ENCODE assay signal across 8 cellular contexts in the genomic region with DNA sequence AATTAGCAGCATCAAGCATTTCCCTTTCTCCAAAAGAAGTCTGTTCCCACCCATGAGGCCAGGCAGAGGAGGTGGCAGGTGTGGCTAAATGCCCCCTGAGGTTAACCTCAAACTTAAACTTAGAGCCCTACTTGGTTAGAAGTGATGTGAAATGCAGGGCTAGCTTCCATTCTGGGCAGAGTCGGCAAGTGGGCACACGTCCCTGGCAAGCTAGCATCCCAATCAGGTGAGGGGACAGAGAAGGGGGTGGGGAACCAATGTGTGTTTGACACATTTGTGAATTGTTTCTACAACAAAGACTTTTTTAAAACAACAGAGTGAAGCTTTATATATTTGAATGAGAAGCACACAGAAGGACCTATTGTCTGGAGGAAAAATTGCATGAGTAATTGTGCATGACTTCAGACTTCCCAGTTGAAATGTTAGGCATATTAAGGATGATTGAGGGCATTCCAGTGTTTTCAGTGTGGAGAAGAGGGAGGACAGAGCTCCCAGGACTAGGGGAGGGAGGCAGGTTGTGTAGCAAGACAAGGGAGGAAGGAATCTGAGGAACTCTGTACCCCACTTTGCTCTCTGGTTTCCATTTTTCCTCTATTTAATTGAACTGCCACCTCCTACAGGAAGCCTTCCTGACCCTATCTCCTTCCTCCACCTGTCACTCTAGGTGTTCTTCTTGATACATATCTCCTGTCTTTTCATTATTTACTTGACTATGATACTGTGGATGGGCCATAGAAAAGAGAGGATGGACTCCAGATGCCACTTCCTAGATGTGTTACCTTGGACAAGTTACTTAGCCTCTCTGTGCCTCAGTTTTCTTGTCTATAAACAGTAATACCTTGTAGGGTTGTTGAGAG.
A peak's percentile ranks its signal among the peaks of the same experiment; 100 is the strongest.
DNase-seq lines count a peak whose midpoint lies in the region; ATAC-seq and TF ChIP-seq lines count a peak whose summit lies in the region.

No MANE protein-coding gene starts in this region.

- H2AFZ ChIP-seq in MM.1S (ENCODE audit: low read length) (peak overlapping the region; percentile 57), fibroblast of lung (ENCODE audit: low read length) (no peak overlapping the region)

- peak overlapping the region; percentile 9; the same call in 1 of the 2 replicates for H3K9ac ChIP-seq in MM.1S (ENCODE audit: low read length)
- H3K9ac ChIP-seq in fibroblast of lung (ENCODE audit: insufficient read depth, low read length): no peak overlapping the region

- 46 to 83% methylated on average over 2 of the region's 2 CpGs for WGBS in sigmoid colon, 2 donors

- H4K20me1 ChIP-seq in MM.1S (ENCODE audit: insufficient read depth, low read length) (no peaks in the 10 kb centered on the region), fibroblast of lung (ENCODE audit: control insufficient read depth, extremely low read depth, insufficient read depth, low read length) (no peaks in the 10 kb centered on the region)

- ATAC-seq in GM18868 (IDR thresholded peaks at IDR 0.05; ENCODE audit: unreplicated experiment): peak; percentile 44

- TF ChIP-seq CTCF in MM.1S (IDR thresholded peaks at IDR 0.05; ENCODE audit: low read length) (no peak), fibroblast of lung (conservative IDR thresholded peaks at IDR 0.05 in 1 of 2, IDR thresholded peaks at IDR 0.05 in 1 of 2; ENCODE audit: low read depth in 1 of 2, low read length in 2 of 2) (no peak), sigmoid colon (IDR thresholded peaks at IDR 0.05) (no peak), BE2C (IDR thresholded peaks at IDR 0.05; ENCODE audit: low read depth, low read length) (no peak)

- H3K9me3 ChIP-seq in MM.1S (replicated peaks; ENCODE audit: insufficient read depth, low read length) (no peaks in the 10 kb centered on the region), fibroblast of lung (ENCODE audit: control insufficient read depth, insufficient read depth, low read depth, low read length) (no peaks in the 10 kb centered on the region), sigmoid colon (no peaks in the 10 kb centered on the region), BE2C (no peaks in the 10 kb centered on the region)

- DNase-seq in MM.1S (peak; percentile 15), fibroblast of lung (ENCODE audit: low read depth in 2 of 2) (peak in 1 of 2 donors; percentile 92), sigmoid colon (no peak), BE2C (no peak), activated gamma-delta T cell treated with Interleukin-2 at 50 U/mL for 16 hours (no peak)
- DNase-seq in activated naive CD4-positive, alpha-beta T cell treated with anti-CD3 and anti-CD28 coated beads, Interleukin-2, amount 50 U/mL, for 16 hours: no peak
- DNase-seq in stimulated activated CD4-positive, alpha-beta T cell treated with anti-CD3 and anti-CD28 coated beads, Interleukin-4, amount 100 ng/mL, for 24 hours: no peak

- no peak for TF ChIP-seq POLR2A in sigmoid colon (IDR thresholded peaks at IDR 0.05)

- H3K4me1 ChIP-seq in MM.1S (ENCODE audit: low read length) (peaks cover 31% of the 10 kb centered on the region), fibroblast of lung (ENCODE audit: control insufficient read depth, extremely low read depth, insufficient read depth, low read length) (peaks cover 12% of the 10 kb centered on the region), sigmoid colon (peaks cover 0 to 36% (median 30%) of the 10 kb centered on the region in 4 donors), BE2C (no peaks in the 10 kb centered on the region)

- no peaks in the 10 kb centered on the region for H3K36me3 ChIP-seq in MM.1S (replicated peaks; ENCODE audit: insufficient read depth, low read length)
- no peaks in the 10 kb centered on the region for H3K36me3 ChIP-seq in fibroblast of lung (ENCODE audit: control insufficient read depth, insufficient read depth, low read length)
- H3K36me3 ChIP-seq in sigmoid colon: no peaks in the 10 kb centered on the region
- no peaks in the 10 kb centered on the region for H3K36me3 ChIP-seq in BE2C

- no peaks in the 10 kb centered on the region for H3K9me2 ChIP-seq in MM.1S (replicated peaks; ENCODE audit: insufficient read depth, low read length)

- H3K27me3 ChIP-seq in MM.1S (replicated peaks; ENCODE audit: insufficient read depth, low read length) (no peaks in the 10 kb centered on the region), fibroblast of lung (ENCODE audit: control insufficient read depth, insufficient read depth, low read length) (no peaks in the 10 kb centered on the region), sigmoid colon (no peaks in the 10 kb centered on the region), BE2C (no peaks in the 10 kb centered on the region; the same call in 1 of the 2 replicates)

- intact Hi-C loops in sigmoid colon (cut with DNase I): no loop called here

- H3K79me2 ChIP-seq in MM.1S (ENCODE audit: low read length) (no peaks in the 10 kb centered on the region), fibroblast of lung (ENCODE audit: control insufficient read depth, insufficient read depth, low read length) (no peaks in the 10 kb centered on the region)

- H3F3A ChIP-seq in MM.1S (ENCODE audit: insufficient read depth, low read length): peaks cover 15% of the 10 kb centered on the region

- H3K4me3 ChIP-seq in MM.1S (ENCODE audit: low read length): no peak overlapping the region
- no peak overlapping the region for H3K4me3 ChIP-seq in fibroblast of lung (replicated peaks in 1 of 4; ENCODE audit: control extremely low read depth in 1 of 4, insufficient read depth in 1 of 4, low read depth in 3 of 4, low read length in 4 of 4)
- no peak overlapping the region for H3K4me3 ChIP-seq in sigmoid colon
- no peak overlapping the region for H3K4me3 ChIP-seq in BE2C (ENCODE audit: low read depth, low read length)

- H3K4me2 ChIP-seq in MM.1S (ENCODE audit: low read depth, low read length) (peak overlapping the region; percentile 70), fibroblast of lung (ENCODE audit: extremely low read depth, insufficient read depth, low read length) (peak overlapping the region; percentile 49)

- no peak for TF ChIP-seq EP300 in sigmoid colon (IDR thresholded peaks at IDR 0.05)

- peak overlapping the region; percentile 59; the same call in 1 of the 2 replicates for H3K27ac ChIP-seq in MM.1S (ENCODE audit: low read length)
- H3K27ac ChIP-seq in fibroblast of lung (ENCODE audit: insufficient read depth, low read length): no peak overlapping the region
- peak overlapping the region; percentile 71 to 79 (median 74) for H3K27ac ChIP-seq in sigmoid colon
